In genomic region chr9:99118782-99119466, GRCh38 we compare ENCODE assay signal across 8 cellular contexts. TPM values are rescaled to one million over a fixed set of nuclear protein-coding genes. Genes with fewer than 3 reads are reported as not detected.
DNase-seq lines count a peak whose midpoint lies in the region; ATAC-seq and TF ChIP-seq lines count a peak whose summit lies in the region.

No MANE protein-coding gene starts in this region.

- H3K36me3 Mint-ChIP-seq in CD14-positive monocyte (no peaks in the 10 kb centered on the region), chondrocyte (ENCODE audit: low read depth) (no peaks in the 10 kb centered on the region)
- H3K36me3 Mint-ChIP-seq in activated CD4-positive, alpha-beta memory T cell treated with anti-CD3 and anti-CD28 coated beads for 36 hours, result no peaks in the 10 kb centered on the region

- CTCF ChIA-PET in activated CD4-positive, alpha-beta memory T cell treated with anti-CD3 and anti-CD28 coated beads for 36 hours (lab: Charles Lee), result interaction anchor here (0.6 to 1.7 kb wide), 6 partner anchors 9 to 118 kb away, joined by 3 to 11 read pairs (median 4); no protein-coding TSS in a partner anchor

- peaks cover 88 to 93% of the 10 kb centered on the region in 2 experiments for H3K4me1 ChIP-seq in neutrophil (ENCODE audit: control insufficient read depth in 1 of 2, insufficient read depth in 1 of 2, low read depth in 1 of 2, low read length in 1 of 2)

- H3K4me1 Mint-ChIP-seq in CD14-positive monocyte, result peaks cover 55% of the 10 kb centered on the region
- H3K4me1 Mint-ChIP-seq in activated CD4-positive, alpha-beta memory T cell treated with anti-CD3 and anti-CD28 coated beads for 36 hours (ENCODE audit: low read depth), result peaks cover 77% of the 10 kb centered on the region
- H3K4me1 Mint-ChIP-seq in chondrocyte (ENCODE audit: low read depth), result peaks cover 84% of the 10 kb centered on the region

- no peaks in the 10 kb centered on the region for H3K27me3 ChIP-seq in neutrophil

- intact Hi-C loops in CD14-positive monocyte (cut with micrococcal nuclease), result loop anchor here in 1 of 2 donors (5.0 kb wide), 1 partner anchor 867 kb away; no protein-coding TSS in a partner anchor
- intact Hi-C loops in activated CD4-positive, alpha-beta memory T cell treated with anti-CD3 and anti-CD28 coated beads for 36 hours (cut with micrococcal nuclease), result loop anchor here (1.0 to 10.0 kb wide), 3 partner anchors 8 to 864 kb away; partner anchors contain the start of gene TBC1D2

- DNase-seq in CD14-positive monocyte (ENCODE audit: low spot score) (peak; percentile 52), KG1 (lab: John Stamatoyannopoulos, UW) (no peak), globus pallidus (ENCODE audit: low spot score) (no peak), chondrocyte (ENCODE audit: low spot score) (no peak)
- DNase-seq in activated CD4-positive, alpha-beta memory T cell treated with anti-CD3 and anti-CD28 coated beads for 36 hours, result peak; percentile 75

- POLR2A ChIA-PET in activated CD4-positive, alpha-beta memory T cell treated with anti-CD3 and anti-CD28 coated beads for 36 hours (lab: Charles Lee), result interaction anchor here (1.9 kb wide), 1 partner anchor 60 kb away, joined by 6 read pairs; no protein-coding TSS in a partner anchor

- H3K27ac Mint-ChIP-seq in CD14-positive monocyte, result peak overlapping the region; percentile 82 to 94 (median 91)
- H3K27ac Mint-ChIP-seq in activated CD4-positive, alpha-beta memory T cell treated with anti-CD3 and anti-CD28 coated beads for 36 hours, result peak overlapping the region; percentile 88
- H3K27ac Mint-ChIP-seq in chondrocyte (ENCODE audit: unreplicated experiment), result no peak overlapping the region

- no peaks in the 10 kb centered on the region for H3K27me3 Mint-ChIP-seq in CD14-positive monocyte (ENCODE audit: low read depth in 3 of 3)
- H3K27me3 Mint-ChIP-seq in activated CD4-positive, alpha-beta memory T cell treated with anti-CD3 and anti-CD28 coated beads for 36 hours, result no peaks in the 10 kb centered on the region
- H3K27me3 Mint-ChIP-seq in chondrocyte (ENCODE audit: low read depth), result no peaks in the 10 kb centered on the region

- H3K36me3 ChIP-seq in neutrophil, result no peaks in the 10 kb centered on the region

- H3K9me3 Mint-ChIP-seq in CD14-positive monocyte (peaks cover 0 to 2% (median 0%) of the 10 kb centered on the region in 7 donors), chondrocyte (ENCODE audit: low read depth) (no peaks in the 10 kb centered on the region)
- H3K9me3 Mint-ChIP-seq in activated CD4-positive, alpha-beta memory T cell treated with anti-CD3 and anti-CD28 coated beads for 36 hours, result no peaks in the 10 kb centered on the region

- H3K4me3 Mint-ChIP-seq in CD14-positive monocyte, result peak overlapping the region; percentile 70 to 87
- peak overlapping the region; percentile 61 for H3K4me3 Mint-ChIP-seq in activated CD4-positive, alpha-beta memory T cell treated with anti-CD3 and anti-CD28 coated beads for 36 hours
- H3K4me3 Mint-ChIP-seq in chondrocyte (ENCODE audit: unreplicated experiment), result no peak overlapping the region

- H3K27ac ChIP-seq in neutrophil, result peak overlapping the region; percentile 91

- peak; percentile 98 for ATAC-seq in GM19463 (IDR thresholded peaks at IDR 0.05; ENCODE audit: unreplicated experiment)
- ATAC-seq in HG03457 (IDR thresholded peaks at IDR 0.05; ENCODE audit: unreplicated experiment), result peak; percentile 97

- peak overlapping the region; percentile 49 to 62 for H3K4me3 ChIP-seq in neutrophil (ENCODE audit: low read depth in 1 of 2, low read length in 1 of 2)

- no peak for TF ChIP-seq CTCF in CD14-positive monocyte (IDR thresholded peaks at IDR 0.05)
- TF ChIP-seq CTCF in neutrophil (IDR thresholded peaks at IDR 0.05), result no peak
- no peak for TF ChIP-seq CTCF in chondrocyte (IDR thresholded peaks at IDR 0.05)

- H3K9me3 ChIP-seq in neutrophil, result no peaks in the 10 kb centered on the region

RNA-seq across cellular contexts. Expression of gene TGFBR1, which starts 14.0 kb away (rescaled TPM):
- 10 to 100 TPM; 25.0 to 26.8 TPM for polyA plus RNA-seq in CD14-positive monocyte
- 10 to 100 TPM; 25.4 to 26.3 TPM for total RNA-seq in activated CD4-positive, alpha-beta memory T cell treated with anti-CD3 and anti-CD28 coated beads for 36 hours
- 71.1 to 109 TPM (median 105 TPM) in 3 replicates for total RNA-seq in chondrocyte

Comparison
In these comparisons a context has a peak if more than half of its experiments do, and no peak if none do; other contexts are left out.
1. DNase-seq: peak in CD14-positive monocyte (single experiment) and activated CD4-positive, alpha-beta memory T cell treated with anti-CD3 and anti-CD28 coated beads for 36 hours (single experiment); none in KG1 (single experiment), globus pallidus (single experiment) and chondrocyte (single experiment).